8 cellular contexts compared by ENCODE assay signal in the genomic region with DNA sequence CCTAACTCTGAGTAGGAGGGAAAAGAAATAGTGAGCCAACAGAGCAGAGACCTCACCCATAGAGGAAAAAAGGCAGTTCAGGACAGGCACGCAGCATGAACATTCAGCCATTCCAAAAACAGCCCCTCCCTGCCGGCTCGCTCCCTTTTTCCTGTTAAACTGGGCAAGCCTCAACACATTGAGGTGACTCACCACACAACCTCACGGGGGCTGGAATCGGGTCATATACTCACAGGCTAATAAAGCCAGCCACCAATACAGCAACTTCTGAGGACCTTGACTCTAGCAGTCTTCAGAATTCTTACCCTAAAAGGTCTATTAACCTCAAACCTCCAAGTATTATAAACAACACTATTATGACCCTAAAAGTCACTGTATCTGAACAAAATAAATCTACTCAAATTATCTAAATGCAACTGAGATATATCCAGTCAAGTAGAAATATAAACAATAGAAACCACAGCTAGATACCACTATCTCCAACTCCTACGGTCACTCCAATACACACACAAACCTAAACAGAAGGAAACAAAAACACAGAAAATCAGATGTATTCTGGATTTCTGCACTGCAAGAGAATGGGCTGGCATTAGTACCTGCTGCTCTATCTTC. TPM values are rescaled to one million over a fixed set of nuclear protein-coding genes. Genes with fewer than 3 reads are reported as not detected.
A peak's percentile ranks its signal among the peaks of the same experiment; 100 is the strongest.
DNase-seq lines count a peak whose midpoint lies in the region; ATAC-seq and TF ChIP-seq lines count a peak whose summit lies in the region.

No MANE protein-coding gene starts in this region.

- DNase-seq in HCT116 (ENCODE audit: low read depth, low spot score) = peak; percentile 75
- peak; percentile 77 for DNase-seq in hepatic stellate cell (ENCODE audit: low spot score)
- DNase-seq in NCI-H1436 (lab: John Stamatoyannopoulos, UW) = no peak
- no peak for DNase-seq in stimulated activated CD4-positive, alpha-beta T cell treated with anti-CD3 and anti-CD28 coated beads, Interleukin-4, amount 100 ng/mL, for 1 hour
- DNase-seq in NCI-H2029 treated with DMSO at 0.1 percent for 48 hours (lab: John Stamatoyannopoulos, UW) = no peak
- DNase-seq in CD4-positive, alpha-beta T cell = no peak

- H2AFZ ChIP-seq in HCT116 (ENCODE audit: low read depth, low read length, poor library complexity, severe bottlenecking) = no peak overlapping the region

- H3K4me1 ChIP-seq in HCT116 (ENCODE audit: control insufficient read depth in 1 of 2, insufficient read depth in 2 of 2, low read length in 2 of 2) = peaks cover 54 to 63% of the 10 kb centered on the region in 2 experiments
- H3K4me1 ChIP-seq in skeletal muscle tissue (ENCODE audit: control insufficient read depth in 3 of 3, insufficient read depth in 3 of 3, low read length in 3 of 3) = peaks cover 13 to 46% (median 42%) of the 10 kb centered on the region in 3 donors

- ATAC-seq in HCT116 = peak; percentile 93
- no peak for ATAC-seq in CD4-positive, alpha-beta T cell (ENCODE audit: poor library complexity)

- intact Hi-C loops in HCT116 (cut with micrococcal nuclease) = loop anchor here (2.0 kb wide), 1 partner anchor 504 kb away; a partner anchor contains a TSS
- intact Hi-C loops in CD4-positive, alpha-beta T cell (cut with DNase I, micrococcal nuclease) = no loop called here

- peaks cover 2% of the 10 kb centered on the region for H3K36me3 Mint-ChIP-seq in CD4-positive, alpha-beta T cell (ENCODE audit: low read depth)

- CTCF ChIA-PET in HCT116 (lab: Charles Lee) = interaction anchor here (3.0 kb wide), 1 partner anchor 33 kb away, joined by 12 read pairs; no protein-coding TSS in a partner anchor
- CTCF ChIA-PET in CD4-positive, alpha-beta T cell (lab: Charles Lee) = no interaction called here

- TF ChIP-seq CTCF in HCT116 (IDR thresholded peaks at IDR 0.05 in 2 of 3, conservative IDR thresholded peaks at IDR 0.05 in 1 of 3; ENCODE audit: borderline replicate concordance in 1 of 3, insufficient read depth in 1 of 3, low read depth in 2 of 3, low read length in 2 of 3) (no peak), WI38 (IDR thresholded peaks at IDR 0.05; ENCODE audit: low read depth, low read length) (no peak)
- no peak for TF ChIP-seq CTCF in CD4-positive, alpha-beta T cell (IDR thresholded peaks at IDR 0.05)

- BruUV-seq in HCT116 (replicated peaks; lab: Mats Ljungman, UMichigan) = TSS peak; percentile 95

- RAD21 ChIA-PET in HCT116 (lab: Charles Lee; ENCODE audit: low non-redundant PET in 1 of 2, low total read pairs in 2 of 2, uncharacterized antibody in 2 of 2, unreplicated experiment in 2 of 2) = no interaction called here

- H3K9me3 ChIP-seq in HCT116 (ENCODE audit: control insufficient read depth in 1 of 2, insufficient read depth in 1 of 2, low read depth in 1 of 2, low read length in 2 of 2) = no peaks in the 10 kb centered on the region
- H3K9me3 ChIP-seq in skeletal muscle tissue (ENCODE audit: control insufficient read depth in 3 of 3, low read length in 3 of 3) = no peaks in the 10 kb centered on the region
- H3K9me3 ChIP-seq in CD4-positive, alpha-beta T cell (ENCODE audit: control insufficient read depth, low read length) = no peaks in the 10 kb centered on the region

- H3K27me3 Mint-ChIP-seq in CD4-positive, alpha-beta T cell = peaks cover 50% of the 10 kb centered on the region

- no peak overlapping the region for H3K4me3 Mint-ChIP-seq in CD4-positive, alpha-beta T cell

- peak overlapping the region; percentile 48 for H3K9ac ChIP-seq in HCT116 (ENCODE audit: low read length)
- H3K9ac ChIP-seq in skeletal muscle tissue (ENCODE audit: low read depth in 1 of 3, low read length in 3 of 3) = peak overlapping the region; percentile 88 to 99 (median 95)

- TF ChIP-seq POLR2A in HCT116 (IDR thresholded peaks at IDR 0.05; ENCODE audit: borderline replicate concordance, extremely low read depth, insufficient read depth, insufficient read length) = no peak

- H3K27ac ChIP-seq in HCT116 (ENCODE audit: low read depth, low read length) (peak overlapping the region; percentile 68), skeletal muscle tissue (ENCODE audit: low read depth, low read length) (peak overlapping the region; percentile 100)
- H3K27ac ChIP-seq in CD4-positive, alpha-beta T cell (ENCODE audit: low read depth, low read length) = no peak overlapping the region

- POLR2A ChIA-PET in HCT116 (lab: Charles Lee) = interaction anchor here (1.0 kb wide), 1 partner anchor 35 kb away, joined by 3 read pairs; no protein-coding TSS in a partner anchor
- POLR2A ChIA-PET in CD4-positive, alpha-beta T cell (lab: Charles Lee) = no interaction called here

- H3K4me1 Mint-ChIP-seq in CD4-positive, alpha-beta T cell (ENCODE audit: low read depth) = peaks cover 24% of the 10 kb centered on the region

- H3K9me2 ChIP-seq in HCT116 (ENCODE audit: insufficient read depth) = no peaks in the 10 kb centered on the region

- H3K4me2 ChIP-seq in HCT116 (ENCODE audit: low read length) = peak overlapping the region; percentile 77

- TF ChIP-seq RAD21 in HCT116 (IDR thresholded peaks at IDR 0.05; ENCODE audit: low read depth) = no peak

- H3K36me3 ChIP-seq in HCT116 (ENCODE audit: control insufficient read depth in 1 of 2, insufficient read depth in 2 of 2, low read length in 2 of 2) (peaks cover 36 to 53% of the 10 kb centered on the region in 2 experiments), skeletal muscle tissue (ENCODE audit: control insufficient read depth in 3 of 3, insufficient read depth in 3 of 3, low read length in 3 of 3) (peaks cover 15 to 30% (median 30%) of the 10 kb centered on the region in 3 donors)

- H3K4me3 ChIP-seq in HCT116 (replicated peaks in 1 of 2; ENCODE audit: low read depth in 1 of 2, low read length in 2 of 2) (peak overlapping the region; percentile 13 to 41; a peak in 3 of 4 replicates), WI38 (ENCODE audit: low read depth, low read length) (peak overlapping the region; percentile 44), skeletal muscle tissue (ENCODE audit: low read length in 3 of 3) (peak overlapping the region; percentile 63 to 99 (median 82))

- H3K79me2 ChIP-seq in HCT116 (ENCODE audit: insufficient read depth, low read length) = peaks cover 100% of the 10 kb centered on the region

- H3K27me3 ChIP-seq in HCT116 (ENCODE audit: insufficient read depth, low read length) = no peaks in the 10 kb centered on the region
- H3K27me3 ChIP-seq in skeletal muscle tissue (ENCODE audit: control insufficient read depth in 3 of 3, insufficient read depth in 3 of 3, low read length in 3 of 3) = no peaks in the 10 kb centered on the region
- peaks cover 4% of the 10 kb centered on the region for H3K27me3 ChIP-seq in CD4-positive, alpha-beta T cell (ENCODE audit: control insufficient read depth, insufficient read depth, low read length)

- H3K9me3 Mint-ChIP-seq in CD4-positive, alpha-beta T cell = no peaks in the 10 kb centered on the region

- peaks cover 37% of the 10 kb centered on the region; the same call in 1 of the 2 replicates for H4K20me1 ChIP-seq in HCT116 (ENCODE audit: insufficient read depth)

- no peak overlapping the region for H3K27ac Mint-ChIP-seq in CD4-positive, alpha-beta T cell

TF ChIP-seq in HCT116, 20 proteins besides CTCF, POLR2A, EP300 and RAD21 (continues in another document):
- peak; percentile 94 for TF ChIP-seq JUND (IDR thresholded peaks at IDR 0.05)
- TF ChIP-seq, protein P1, sequence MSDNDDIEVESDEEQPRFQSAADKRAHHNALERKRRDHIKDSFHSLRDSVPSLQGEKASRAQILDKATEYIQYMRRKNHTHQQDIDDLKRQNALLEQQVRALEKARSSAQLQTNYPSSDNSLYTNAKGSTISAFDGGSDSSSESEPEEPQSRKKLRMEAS (IDR thresholded peaks at IDR 0.05) = peak; percentile 65
- TF ChIP-seq, protein P2, sequence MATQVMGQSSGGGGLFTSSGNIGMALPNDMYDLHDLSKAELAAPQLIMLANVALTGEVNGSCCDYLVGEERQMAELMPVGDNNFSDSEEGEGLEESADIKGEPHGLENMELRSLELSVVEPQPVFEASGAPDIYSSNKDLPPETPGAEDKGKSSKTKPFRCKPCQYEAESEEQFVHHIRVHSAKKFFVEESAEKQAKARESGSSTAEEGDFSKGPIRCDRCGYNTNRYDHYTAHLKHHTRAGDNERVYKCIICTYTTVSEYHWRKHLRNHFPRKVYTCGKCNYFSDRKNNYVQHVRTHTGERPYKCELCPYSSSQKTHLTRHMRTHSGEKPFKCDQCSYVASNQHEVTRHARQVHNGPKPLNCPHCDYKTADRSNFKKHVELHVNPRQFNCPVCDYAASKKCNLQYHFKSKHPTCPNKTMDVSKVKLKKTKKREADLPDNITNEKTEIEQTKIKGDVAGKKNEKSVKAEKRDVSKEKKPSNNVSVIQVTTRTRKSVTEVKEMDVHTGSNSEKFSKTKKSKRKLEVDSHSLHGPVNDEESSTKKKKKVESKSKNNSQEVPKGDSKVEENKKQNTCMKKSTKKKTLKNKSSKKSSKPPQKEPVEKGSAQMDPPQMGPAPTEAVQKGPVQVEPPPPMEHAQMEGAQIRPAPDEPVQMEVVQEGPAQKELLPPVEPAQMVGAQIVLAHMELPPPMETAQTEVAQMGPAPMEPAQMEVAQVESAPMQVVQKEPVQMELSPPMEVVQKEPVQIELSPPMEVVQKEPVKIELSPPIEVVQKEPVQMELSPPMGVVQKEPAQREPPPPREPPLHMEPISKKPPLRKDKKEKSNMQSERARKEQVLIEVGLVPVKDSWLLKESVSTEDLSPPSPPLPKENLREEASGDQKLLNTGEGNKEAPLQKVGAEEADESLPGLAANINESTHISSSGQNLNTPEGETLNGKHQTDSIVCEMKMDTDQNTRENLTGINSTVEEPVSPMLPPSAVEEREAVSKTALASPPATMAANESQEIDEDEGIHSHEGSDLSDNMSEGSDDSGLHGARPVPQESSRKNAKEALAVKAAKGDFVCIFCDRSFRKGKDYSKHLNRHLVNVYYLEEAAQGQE (IDR thresholded peaks at IDR 0.05; ENCODE audit: low read depth) = no peak
- no peak for TF ChIP-seq ZFX (IDR thresholded peaks at IDR 0.05)
- TF ChIP-seq CEBPB (IDR thresholded peaks at IDR 0.05; ENCODE audit: low read depth) = no peak; the same call in 1 of the 2 replicates
- peak; percentile 67 for TF ChIP-seq SIN3A (IDR thresholded peaks at IDR 0.05; ENCODE audit: low read depth)
- TF ChIP-seq YY1 (IDR thresholded peaks at IDR 0.05; ENCODE audit: extremely low read depth, insufficient replicate concordance, low read depth, low read length) = peak; percentile 53
- peak; percentile 67 for TF ChIP-seq POLR2AphosphoS5 (IDR thresholded peaks at IDR 0.05; ENCODE audit: low read depth, low read length)
- TF ChIP-seq CBX3 (IDR thresholded peaks at IDR 0.05; ENCODE audit: low read depth) = peak; percentile 53; the same call in 1 of the 2 replicates
- TF ChIP-seq, protein P3, sequence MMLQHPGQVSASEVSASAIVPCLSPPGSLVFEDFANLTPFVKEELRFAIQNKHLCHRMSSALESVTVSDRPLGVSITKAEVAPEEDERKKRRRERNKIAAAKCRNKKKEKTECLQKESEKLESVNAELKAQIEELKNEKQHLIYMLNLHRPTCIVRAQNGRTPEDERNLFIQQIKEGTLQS (IDR thresholded peaks at IDR 0.05) = no peak

RNA-seq across cellular contexts. Expression of a gene that starts 6.3 kb away (rescaled TPM):
- total RNA-seq in HCT116 (2021; ENCODE audit: unreplicated experiment) = 419 TPM
- 472 and 487 TPM in 2 replicates for polyA plus RNA-seq in HCT116 (2012)
- total RNA-seq in skeletal muscle tissue = 172 TPM
- total RNA-seq in CD4-positive, alpha-beta T cell = 10 to 100 TPM; 35.9 to 37.4 TPM

RNA-seq across cellular contexts. Expression of a gene that starts 43.0 kb away (rescaled TPM):
- total RNA-seq in HCT116 (2021; ENCODE audit: unreplicated experiment) (4.4 TPM), skeletal muscle tissue (not detected)
- 3.8 and 4.5 TPM in 2 replicates for polyA plus RNA-seq in HCT116 (2012)
- total RNA-seq in CD4-positive, alpha-beta T cell = not detected

Comparison
In these comparisons a context has a peak if more than half of its experiments do, and no peak if none do; other contexts are left out.
1. DNase-seq: peak in HCT116 (single experiment) and hepatic stellate cell (single experiment); none in NCI-H1436 (single experiment), stimulated activated CD4-positive, alpha-beta T cell treated with anti-CD3 and anti-CD28 coated beads, Interleukin-4, amount 100 ng/mL, for 1 hour (single experiment), NCI-H2029 treated with DMSO at 0.1 percent for 48 hours (single experiment) and CD4-positive, alpha-beta T cell (0 of 10).
2. H3K4me3 ChIP-seq: peak in every context shown above with its lines; median percentile 82 in skeletal muscle tissue; 44 in WI38; 27 in HCT116.